In genomic region chr2:42830922-42831574, GRCh38 we compare ENCODE assay signal across 1 cellular context.
TF ChIP-seq lines count a peak whose summit lies in the region.

No MANE protein-coding gene starts in this region.

TF ChIP-seq in K562, 482 proteins besides CTCF, POLR2A, EP300 and RAD21:
- TF ChIP-seq FUS (optimal IDR thresholded peaks at IDR 0.05; ENCODE audit: low read depth, low read length) (no peak), CC2D1A (IDR thresholded peaks at IDR 0.05) (no peak), CREM (IDR thresholded peaks at IDR 0.05; ENCODE audit: low read depth) (no peak), BMI1 (IDR thresholded peaks at IDR 0.05; ENCODE audit: low read length) (no peak), MCM2 (IDR thresholded peaks at IDR 0.05; ENCODE audit: low read depth) (no peak), CREB3L1 (IDR thresholded peaks at IDR 0.05; ENCODE audit: borderline replicate concordance, low read depth) (no peak), ZNF76 (CRISPR knock-in tag; IDR thresholded peaks at IDR 0.05; ENCODE audit: borderline replicate concordance) (no peak), ZNF316 (IDR thresholded peaks at IDR 0.05) (peak; percentile 25; the same call in 1 of the 2 replicates), ZNF274 (IDR thresholded peaks at IDR 0.05; ENCODE audit: borderline replicate concordance, low read depth, low read length) (no peak), NFYB (IDR thresholded peaks at IDR 0.05; ENCODE audit: extremely low read depth, insufficient read length) (peak; percentile 39), ZNF217 (CRISPR knock-in tag; IDR thresholded peaks at IDR 0.05) (no peak), HMGN3 (IDR thresholded peaks at IDR 0.05; ENCODE audit: borderline replicate concordance, extremely low read depth, insufficient read length, low read depth, low read length) (no peak), TFAM (CRISPR knock-in tag; conservative IDR thresholded peaks at IDR 0.05) (no peak), ZNF384 (IDR thresholded peaks at IDR 0.05; ENCODE audit: low read depth, low read length) (peak; percentile 35; the same call in 1 of the 2 replicates)
- TF ChIP-seq, protein P1, sequence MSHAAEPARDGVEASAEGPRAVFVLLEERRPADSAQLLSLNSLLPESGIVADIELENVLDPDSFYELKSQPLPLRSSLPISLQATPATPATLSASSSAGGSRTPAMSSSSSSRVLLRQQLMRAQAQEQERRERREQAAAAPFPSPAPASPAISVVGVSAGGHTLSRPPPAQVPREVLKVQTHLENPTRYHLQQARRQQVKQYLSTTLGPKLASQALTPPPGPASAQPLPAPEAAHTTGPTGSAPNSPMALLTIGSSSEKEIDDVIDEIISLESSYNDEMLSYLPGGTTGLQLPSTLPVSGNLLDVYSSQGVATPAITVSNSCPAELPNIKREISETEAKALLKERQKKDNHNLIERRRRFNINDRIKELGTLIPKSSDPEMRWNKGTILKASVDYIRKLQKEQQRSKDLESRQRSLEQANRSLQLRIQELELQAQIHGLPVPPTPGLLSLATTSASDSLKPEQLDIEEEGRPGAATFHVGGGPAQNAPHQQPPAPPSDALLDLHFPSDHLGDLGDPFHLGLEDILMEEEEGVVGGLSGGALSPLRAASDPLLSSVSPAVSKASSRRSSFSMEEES (CRISPR knock-in tag; IDR thresholded peaks at IDR 0.05) = no peak
- TF ChIP-seq, protein P2, sequence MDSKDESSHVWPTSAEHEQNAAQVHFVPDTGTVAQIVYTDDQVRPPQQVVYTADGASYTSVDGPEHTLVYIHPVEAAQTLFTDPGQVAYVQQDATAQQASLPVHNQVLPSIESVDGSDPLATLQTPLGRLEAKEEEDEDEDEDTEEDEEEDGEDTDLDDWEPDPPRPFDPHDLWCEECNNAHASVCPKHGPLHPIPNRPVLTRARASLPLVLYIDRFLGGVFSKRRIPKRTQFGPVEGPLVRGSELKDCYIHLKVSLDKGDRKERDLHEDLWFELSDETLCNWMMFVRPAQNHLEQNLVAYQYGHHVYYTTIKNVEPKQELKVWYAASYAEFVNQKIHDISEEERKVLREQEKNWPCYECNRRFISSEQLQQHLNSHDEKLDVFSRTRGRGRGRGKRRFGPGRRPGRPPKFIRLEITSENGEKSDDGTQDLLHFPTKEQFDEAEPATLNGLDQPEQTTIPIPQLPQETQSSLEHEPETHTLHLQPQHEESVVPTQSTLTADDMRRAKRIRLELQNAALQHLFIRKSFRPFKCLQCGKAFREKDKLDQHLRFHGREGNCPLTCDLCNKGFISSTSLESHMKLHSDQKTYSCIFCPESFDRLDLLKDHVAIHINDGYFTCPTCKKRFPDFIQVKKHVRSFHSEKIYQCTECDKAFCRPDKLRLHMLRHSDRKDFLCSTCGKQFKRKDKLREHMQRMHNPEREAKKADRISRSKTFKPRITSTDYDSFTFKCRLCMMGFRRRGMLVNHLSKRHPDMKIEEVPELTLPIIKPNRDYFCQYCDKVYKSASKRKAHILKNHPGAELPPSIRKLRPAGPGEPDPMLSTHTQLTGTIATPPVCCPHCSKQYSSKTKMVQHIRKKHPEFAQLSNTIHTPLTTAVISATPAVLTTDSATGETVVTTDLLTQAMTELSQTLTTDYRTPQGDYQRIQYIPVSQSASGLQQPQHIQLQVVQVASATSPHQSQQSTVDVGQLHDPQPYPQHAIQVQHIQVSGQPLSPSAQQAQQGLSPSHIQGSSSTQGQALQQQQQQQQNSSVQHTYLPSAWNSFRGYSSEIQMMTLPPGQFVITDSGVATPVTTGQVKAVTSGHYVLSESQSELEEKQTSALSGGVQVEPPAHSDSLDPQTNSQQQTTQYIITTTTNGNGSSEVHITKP (IDR thresholded peaks at IDR 0.05; ENCODE audit: partially characterized antibody) = peak; percentile 90
- TF ChIP-seq, protein P3, sequence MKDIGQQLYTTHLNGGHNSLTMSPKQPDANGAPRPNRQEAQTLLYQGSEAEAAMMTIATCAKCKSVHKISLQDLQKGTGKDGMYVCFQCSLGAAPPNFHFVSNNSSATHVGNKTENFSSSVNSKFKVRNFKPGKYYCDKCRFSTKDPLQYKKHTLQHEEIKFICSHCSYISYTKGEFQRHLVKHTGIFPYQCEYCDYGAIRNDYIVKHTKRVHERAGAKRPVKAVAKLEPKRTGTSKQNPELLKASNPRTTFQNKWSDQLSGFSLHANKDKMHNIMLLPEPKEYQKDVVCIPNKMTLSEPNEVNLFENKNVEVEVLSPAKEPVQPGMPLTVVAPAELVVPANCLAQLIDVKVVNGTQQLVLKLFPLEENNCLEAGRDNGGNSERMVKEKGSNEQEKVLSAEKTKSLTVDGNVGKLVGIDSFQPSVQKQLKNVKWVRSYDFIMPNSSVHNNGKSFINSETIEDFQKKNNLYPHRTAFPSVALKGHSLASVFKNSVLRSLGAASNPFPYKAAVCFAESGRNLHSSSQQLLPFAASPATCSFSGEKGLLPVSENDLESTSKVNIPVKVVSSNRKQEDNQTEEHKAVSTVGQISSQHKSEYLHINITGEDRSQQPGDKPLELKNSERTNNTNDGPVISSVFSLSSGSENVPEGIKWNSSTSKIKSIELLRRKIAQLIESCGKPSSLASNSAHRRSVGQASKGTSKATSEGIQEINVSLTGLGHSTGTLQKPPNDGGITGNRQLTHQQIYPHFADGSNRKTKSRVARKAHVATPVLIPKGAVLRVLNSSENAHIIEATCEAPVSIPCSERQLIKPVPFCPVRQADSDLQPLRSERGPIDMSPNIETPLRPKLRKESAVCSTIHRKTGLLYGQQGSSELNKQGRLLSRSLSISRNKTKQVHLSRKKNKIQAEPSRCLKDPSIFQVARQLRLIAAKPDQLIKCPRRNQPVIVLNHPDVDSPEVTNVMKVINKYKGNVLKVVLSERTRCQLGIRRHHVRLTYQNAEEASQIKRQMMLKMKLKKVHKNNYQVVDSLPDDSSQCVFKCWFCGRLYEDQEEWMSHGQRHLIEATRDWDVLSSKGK (CRISPR knock-in tag; IDR thresholded peaks at IDR 0.05) = no peak
